Comparison of ENCODE assay signal across 1 cellular context in the genomic region with DNA sequence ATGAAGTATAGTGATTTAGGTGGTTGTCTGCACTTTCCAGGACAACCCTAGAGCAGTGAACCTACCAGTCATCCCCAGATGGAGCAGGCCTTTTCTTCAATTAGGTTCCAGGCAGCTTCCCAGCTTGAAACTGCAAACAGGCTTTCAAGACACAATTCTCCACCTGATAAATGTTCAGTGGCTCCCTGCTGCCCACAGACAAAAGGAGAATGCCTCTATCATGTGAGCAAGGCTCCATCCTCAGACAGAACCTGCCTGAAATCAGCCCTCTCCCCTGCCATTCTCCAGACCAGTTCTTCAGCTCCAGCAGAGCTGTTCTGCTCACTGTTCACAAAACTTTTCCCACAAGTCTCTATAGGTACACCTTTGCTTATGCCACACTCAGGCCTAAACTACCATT.
TF ChIP-seq lines count a peak whose summit lies in the region.

No MANE protein-coding gene starts in this region.

TF ChIP-seq in WTC11, 78 proteins besides CTCF, POLR2A, EP300 and RAD21 (continued from another document):
- TF ChIP-seq, protein P1, sequence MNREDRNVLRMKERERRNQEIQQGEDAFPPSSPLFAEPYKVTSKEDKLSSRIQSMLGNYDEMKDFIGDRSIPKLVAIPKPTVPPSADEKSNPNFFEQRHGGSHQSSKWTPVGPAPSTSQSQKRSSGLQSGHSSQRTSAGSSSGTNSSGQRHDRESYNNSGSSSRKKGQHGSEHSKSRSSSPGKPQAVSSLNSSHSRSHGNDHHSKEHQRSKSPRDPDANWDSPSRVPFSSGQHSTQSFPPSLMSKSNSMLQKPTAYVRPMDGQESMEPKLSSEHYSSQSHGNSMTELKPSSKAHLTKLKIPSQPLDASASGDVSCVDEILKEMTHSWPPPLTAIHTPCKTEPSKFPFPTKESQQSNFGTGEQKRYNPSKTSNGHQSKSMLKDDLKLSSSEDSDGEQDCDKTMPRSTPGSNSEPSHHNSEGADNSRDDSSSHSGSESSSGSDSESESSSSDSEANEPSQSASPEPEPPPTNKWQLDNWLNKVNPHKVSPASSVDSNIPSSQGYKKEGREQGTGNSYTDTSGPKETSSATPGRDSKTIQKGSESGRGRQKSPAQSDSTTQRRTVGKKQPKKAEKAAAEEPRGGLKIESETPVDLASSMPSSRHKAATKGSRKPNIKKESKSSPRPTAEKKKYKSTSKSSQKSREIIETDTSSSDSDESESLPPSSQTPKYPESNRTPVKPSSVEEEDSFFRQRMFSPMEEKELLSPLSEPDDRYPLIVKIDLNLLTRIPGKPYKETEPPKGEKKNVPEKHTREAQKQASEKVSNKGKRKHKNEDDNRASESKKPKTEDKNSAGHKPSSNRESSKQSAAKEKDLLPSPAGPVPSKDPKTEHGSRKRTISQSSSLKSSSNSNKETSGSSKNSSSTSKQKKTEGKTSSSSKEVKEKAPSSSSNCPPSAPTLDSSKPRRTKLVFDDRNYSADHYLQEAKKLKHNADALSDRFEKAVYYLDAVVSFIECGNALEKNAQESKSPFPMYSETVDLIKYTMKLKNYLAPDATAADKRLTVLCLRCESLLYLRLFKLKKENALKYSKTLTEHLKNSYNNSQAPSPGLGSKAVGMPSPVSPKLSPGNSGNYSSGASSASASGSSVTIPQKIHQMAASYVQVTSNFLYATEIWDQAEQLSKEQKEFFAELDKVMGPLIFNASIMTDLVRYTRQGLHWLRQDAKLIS (CRISPR knock-in tag; IDR thresholded peaks at IDR 0.05; ENCODE audit: borderline replicate concordance) = no peak
- TF ChIP-seq, protein P2, sequence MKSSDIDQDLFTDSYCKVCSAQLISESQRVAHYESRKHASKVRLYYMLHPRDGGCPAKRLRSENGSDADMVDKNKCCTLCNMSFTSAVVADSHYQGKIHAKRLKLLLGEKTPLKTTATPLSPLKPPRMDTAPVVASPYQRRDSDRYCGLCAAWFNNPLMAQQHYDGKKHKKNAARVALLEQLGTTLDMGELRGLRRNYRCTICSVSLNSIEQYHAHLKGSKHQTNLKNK (CRISPR knock-in tag; IDR thresholded peaks at IDR 0.05) = no peak
- TF ChIP-seq, protein P3, sequence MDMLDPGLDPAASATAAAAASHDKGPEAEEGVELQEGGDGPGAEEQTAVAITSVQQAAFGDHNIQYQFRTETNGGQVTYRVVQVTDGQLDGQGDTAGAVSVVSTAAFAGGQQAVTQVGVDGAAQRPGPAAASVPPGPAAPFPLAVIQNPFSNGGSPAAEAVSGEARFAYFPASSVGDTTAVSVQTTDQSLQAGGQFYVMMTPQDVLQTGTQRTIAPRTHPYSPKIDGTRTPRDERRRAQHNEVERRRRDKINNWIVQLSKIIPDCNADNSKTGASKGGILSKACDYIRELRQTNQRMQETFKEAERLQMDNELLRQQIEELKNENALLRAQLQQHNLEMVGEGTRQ (CRISPR knock-in tag; IDR thresholded peaks at IDR 0.05) = no peak
- no peak for TF ChIP-seq IRF2 (CRISPR knock-in tag; IDR thresholded peaks at IDR 0.05; ENCODE audit: borderline replicate concordance, low read depth)
- no peak for TF ChIP-seq SMAD3 (CRISPR knock-in tag; IDR thresholded peaks at IDR 0.05; ENCODE audit: borderline replicate concordance)
TF ChIP-seq in WTC11: peak in this region for 0.
